ENCODE assay signal across 19 cellular contexts in the genomic region with DNA sequence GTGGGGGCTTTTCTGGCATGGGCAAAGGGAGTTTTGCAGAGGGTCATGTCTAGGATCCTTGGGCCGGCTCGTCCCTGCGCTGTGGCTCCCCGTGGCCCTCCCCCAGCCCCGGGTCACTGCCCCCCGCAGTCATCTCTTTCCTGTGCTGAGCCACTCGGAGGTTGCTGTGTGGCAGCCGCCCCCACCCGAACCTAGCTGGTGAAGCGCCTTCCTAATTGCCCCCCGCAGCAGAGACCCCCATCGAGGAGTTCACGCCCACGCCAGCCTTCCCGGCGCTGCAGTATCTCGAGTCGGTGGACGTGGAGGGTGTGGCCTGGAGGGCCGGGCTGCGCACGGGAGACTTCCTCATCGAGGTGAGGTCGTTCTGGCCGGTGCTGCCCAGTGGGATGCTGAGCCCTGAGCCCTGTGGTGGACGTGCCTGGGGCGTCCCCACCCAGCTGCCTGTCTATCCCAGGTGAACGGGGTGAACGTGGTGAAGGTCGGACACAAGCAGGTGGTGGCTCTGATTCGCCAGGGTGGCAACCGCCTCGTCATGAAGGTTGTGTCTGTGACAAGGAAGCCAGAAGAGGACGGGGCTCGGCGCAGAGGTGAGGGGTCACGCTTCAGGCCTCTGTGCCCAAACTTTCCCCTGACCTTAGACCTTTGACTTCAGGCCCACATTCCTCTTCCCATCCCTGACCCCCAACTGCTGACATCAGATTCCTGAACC. TPM values are rescaled to one million over a fixed set of nuclear protein-coding genes. Genes with fewer than 3 reads are reported as not detected.
A peak's percentile ranks its signal among the peaks of the same experiment; 100 is the strongest.
DNase-seq lines count a peak whose midpoint lies in the region; ATAC-seq, FAIRE-seq and TF ChIP-seq lines count a peak whose summit lies in the region.
"Had no signal": no experiment of that assay in that cellular context is flagged by ENCODE, and none has a peak within 500 bp of the region (broad histone marks: within the 10 kb centered on the region; RNA-seq: fewer than 3 reads in every experiment).

No MANE protein-coding gene starts in this region.

- H3K27me3 ChIP-seq in H7 (ENCODE audit: control insufficient read depth, insufficient read depth, low read length) (no peaks in the 10 kb centered on the region), K562 (ENCODE audit: control insufficient read depth in 2 of 2, insufficient read depth in 2 of 2, low read length in 2 of 2) (peaks cover 0 to 32% of the 10 kb centered on the region in 2 experiments; a peak in 2 of 5 replicates)
- H3K27me3 ChIP-seq: brain microvascular endothelial cell, esophagus muscularis mucosa, vagina had no signal

- POLR2A ChIA-PET in K562 (lab: Yijun Ruan, JAX): no interaction called here
- POLR2A ChIA-PET in activated CD4-positive, alpha-beta memory T cell treated with anti-CD3 and anti-CD28 coated beads, Interleukin-2, amount 10 ng/mL, durations not matched to agents 7 days and 5 days (lab: Charles Lee): no interaction called here

- H3K4me3 ChIP-seq in H7 (ENCODE audit: insufficient read depth, low read depth, low read length) (no peak overlapping the region), K562 (no peak overlapping the region)
- H3K4me3 ChIP-seq: esophagus muscularis mucosa, GM23248, vagina had no signal

- no peak for FAIRE-seq in K562 (lab: Jason Lieb, UNC)

- no TSS peak for BruUV-seq in K562 (replicated peaks; lab: Mats Ljungman, UMichigan)

- no peaks in the 10 kb centered on the region for H3K36me3 Mint-ChIP-seq in activated T-helper 17 cell treated with anti-CD3 and anti-CD28 coated beads, Interleukin-2, amount 50 U/mL, for 72 hours (ENCODE audit: low read depth)
- no peaks in the 10 kb centered on the region for H3K36me3 Mint-ChIP-seq in activated CD4-positive, alpha-beta memory T cell treated with anti-CD3 and anti-CD28 coated beads, Interleukin-2, amount 10 ng/mL, durations not matched to agents 7 days and 5 days (ENCODE audit: low read depth)
- H3K36me3 Mint-ChIP-seq: activated naive CD4-positive, alpha-beta T cell treated with anti-CD3 and anti-CD28 coated beads, Interleukin-2, amount 50 U/mL, for 72 hours; CD8-positive, alpha-beta memory T cell; memory B cell had no signal

- peaks cover 7% of the 10 kb centered on the region for H3K27me3 Mint-ChIP-seq in activated T-helper 17 cell treated with anti-CD3 and anti-CD28 coated beads, Interleukin-2, amount 50 U/mL, for 72 hours
- peaks cover 2% of the 10 kb centered on the region for H3K27me3 Mint-ChIP-seq in activated CD4-positive, alpha-beta memory T cell treated with anti-CD3 and anti-CD28 coated beads, Interleukin-2, amount 10 ng/mL, durations not matched to agents 7 days and 5 days
- H3K27me3 Mint-ChIP-seq: activated T-cell treated with anti-CD3 and anti-CD28 coated beads, Interleukin-2, amount 50 U/mL, for 24 hours had no signal

- WGBS in K562 (ENCODE audit: insufficient coverage, low coverage, missing lambda C conversion rate): 18% methylated on average over 16 of the region's 37 CpGs

- H3K9ac ChIP-seq in K562 (ENCODE audit: insufficient read depth in 1 of 2, low read depth in 2 of 2, low read length in 2 of 2): no peak overlapping the region; a peak in 1 of 4 replicates
- H3K9ac ChIP-seq: GM23248 had no signal

- no peak for TF ChIP-seq CTCF in K562 (IDR thresholded peaks at IDR 0.05 in 2 of 3, conservative IDR thresholded peaks at IDR 0.05 in 1 of 3; ENCODE audit: insufficient read depth in 2 of 3, low read depth in 1 of 3, low read length in 3 of 3)

- H3K4me1 Mint-ChIP-seq in activated T-helper 17 cell treated with anti-CD3 and anti-CD28 coated beads, Interleukin-2, amount 50 U/mL, for 72 hours: peaks cover 13% of the 10 kb centered on the region
- H3K4me1 Mint-ChIP-seq in activated CD4-positive, alpha-beta memory T cell treated with anti-CD3 and anti-CD28 coated beads, Interleukin-2, amount 10 ng/mL, durations not matched to agents 7 days and 5 days: peaks cover 16% of the 10 kb centered on the region
- H3K4me1 Mint-ChIP-seq: memory B cell had no signal

- no peak overlapping the region for H3K4me3 Mint-ChIP-seq in activated T-helper 17 cell treated with anti-CD3 and anti-CD28 coated beads, Interleukin-2, amount 50 U/mL, for 72 hours
- H3K4me3 Mint-ChIP-seq in activated CD4-positive, alpha-beta memory T cell treated with anti-CD3 and anti-CD28 coated beads, Interleukin-2, amount 10 ng/mL, durations not matched to agents 7 days and 5 days: no peak overlapping the region
- H3K4me3 Mint-ChIP-seq: activated T-cell treated with anti-CD3 and anti-CD28 coated beads, Interleukin-2, amount 50 U/mL, for 24 hours; CD8-positive, alpha-beta memory T cell; memory B cell had no signal

- no peak for TF ChIP-seq POLR2A in K562 (conservative IDR thresholded peaks at IDR 0.05)

- H4K20me1 ChIP-seq in K562 (replicated peaks; ENCODE audit: control insufficient read depth, insufficient read depth, low read length): no peaks in the 10 kb centered on the region

- ATAC-seq in K562 (no peak; the same call in 2 of the 3 replicates), left ventricle myocardium superior (no peak)
- ATAC-seq in activated T-helper 17 cell treated with anti-CD3 and anti-CD28 coated beads, Interleukin-2, amount 50 U/mL, for 72 hours (replicated peaks): no peak
- ATAC-seq: activated naive CD4-positive, alpha-beta T cell treated with anti-CD3 and anti-CD28 coated beads, Interleukin-2, amount 50 U/mL, for 72 hours had no signal

- peaks cover 0 to 28% of the 10 kb centered on the region in 2 experiments; a peak in 2 of 5 replicates for H3K4me1 ChIP-seq in K562 (replicated peaks in 1 of 2; ENCODE audit: control insufficient read depth in 2 of 2, insufficient read depth in 2 of 2, low read length in 2 of 2)

- no peak overlapping the region for H3K27ac ChIP-seq in K562 (ENCODE audit: extremely low read depth, low read depth, low read length)
- H3K27ac ChIP-seq: brain microvascular endothelial cell, esophagus muscularis mucosa, GM23248, vagina had no signal

- no peak for TF ChIP-seq RAD21 in K562 (CRISPR knock-in tag; conservative IDR thresholded peaks at IDR 0.05 in 1 of 2, IDR thresholded peaks at IDR 0.05 in 1 of 2)

- TF ChIP-seq EP300 in K562 (IDR thresholded peaks at IDR 0.05; ENCODE audit: low read length): no peak

- H3K9me1 ChIP-seq in K562 (ENCODE audit: control insufficient read depth, insufficient read depth, low read length): no peaks in the 10 kb centered on the region

- no peak overlapping the region for H3K27ac Mint-ChIP-seq in activated T-helper 17 cell treated with anti-CD3 and anti-CD28 coated beads, Interleukin-2, amount 50 U/mL, for 72 hours
- no peak overlapping the region for H3K27ac Mint-ChIP-seq in activated CD4-positive, alpha-beta memory T cell treated with anti-CD3 and anti-CD28 coated beads, Interleukin-2, amount 10 ng/mL, durations not matched to agents 7 days and 5 days
- H3K27ac Mint-ChIP-seq: activated naive CD4-positive, alpha-beta T cell treated with anti-CD3 and anti-CD28 coated beads, Interleukin-2, amount 50 U/mL, for 72 hours; activated T-cell treated with anti-CD3 and anti-CD28 coated beads, Interleukin-2, amount 50 U/mL, for 24 hours; memory B cell had no signal

- no peaks in the 10 kb centered on the region for H3K9me3 Mint-ChIP-seq in activated T-helper 17 cell treated with anti-CD3 and anti-CD28 coated beads, Interleukin-2, amount 50 U/mL, for 72 hours
- H3K9me3 Mint-ChIP-seq in activated CD4-positive, alpha-beta memory T cell treated with anti-CD3 and anti-CD28 coated beads, Interleukin-2, amount 10 ng/mL, durations not matched to agents 7 days and 5 days: no peaks in the 10 kb centered on the region
- H3K9me3 Mint-ChIP-seq: activated naive CD4-positive, alpha-beta T cell treated with anti-CD3 and anti-CD28 coated beads, Interleukin-2, amount 50 U/mL, for 72 hours; activated T-cell treated with anti-CD3 and anti-CD28 coated beads, Interleukin-2, amount 50 U/mL, for 24 hours; CD8-positive, alpha-beta memory T cell; memory B cell had no signal

- H2AFZ ChIP-seq in K562 (ENCODE audit: low read depth, low read length): no peak overlapping the region
- H2AFZ ChIP-seq: GM23248 had no signal

- H3K4me2 ChIP-seq in K562 (ENCODE audit: insufficient read depth, low read length): no peak overlapping the region

- in situ Hi-C loops in K562 (cut with MboI): no loop called here

- DNase-seq in H7: peak; percentile 63
- DNase-seq in K562 (ENCODE audit: extremely low read depth in 1 of 4, low spot score in 3 of 4): peak in 2 of 4 experiments; percentile 24 to 27
- peak; percentile 21 for DNase-seq in left ventricle myocardium superior
- peak in 8 of 10 donors; percentile 1 to 81 (median 16) for DNase-seq in posterior cingulate gyrus
- no peak for DNase-seq in SKM-1 treated with dmso at 0.1 percent for 144 hours (lab: John Stamatoyannopoulos, UW; ENCODE audit: unreplicated experiment)
- no peak for DNase-seq in activated CD4-positive, alpha-beta memory T cell treated with anti-CD3 and anti-CD28 coated beads, Interleukin-2, amount 10 ng/mL, durations not matched to agents 7 days and 5 days
- DNase-seq in cortex of kidney (lab: John Stamatoyannopoulos, UW): no peak
- DNase-seq: activated T-cell treated with anti-CD3 and anti-CD28 coated beads, Interleukin-2, amount 50 U/mL, for 24 hours; GM23248; stimulated activated CD4-positive, alpha-beta T cell treated with anti-CD3 and anti-CD28 coated beads, Interleukin-2, amount 100 ng/mL, for 48 hours had no signal

- no peaks in the 10 kb centered on the region for H3K79me2 ChIP-seq in K562 (ENCODE audit: control insufficient read depth, insufficient read depth, low read length)

- intact Hi-C loops in K562 (cut with micrococcal nuclease): no loop called here
- intact Hi-C loops in left ventricle myocardium superior (cut with micrococcal nuclease): no loop called here
- intact Hi-C loops in posterior cingulate gyrus (cut with DNase I): no loop called here

- no peaks in the 10 kb centered on the region for H3K9me3 ChIP-seq in K562 (replicated peaks; ENCODE audit: control insufficient read depth, insufficient read depth, low read depth, low read length)
- H3K9me3 ChIP-seq: esophagus muscularis mucosa, vagina had no signal

- H3K36me3 ChIP-seq in H7 (replicated peaks; ENCODE audit: control insufficient read depth, insufficient read depth, low read length) (no peaks in the 10 kb centered on the region), K562 (ENCODE audit: control insufficient read depth, insufficient read depth, low read length) (no peaks in the 10 kb centered on the region)
- H3K36me3 ChIP-seq: brain microvascular endothelial cell had no signal

- CTCF ChIA-PET in K562 (lab: Yijun Ruan, JAX; ENCODE audit: low intra/inter-chr PET ratio): no interaction called here
- CTCF ChIA-PET in activated CD4-positive, alpha-beta memory T cell treated with anti-CD3 and anti-CD28 coated beads, Interleukin-2, amount 10 ng/mL, durations not matched to agents 7 days and 5 days (lab: Charles Lee): no interaction called here

RNA-seq across cellular contexts. Expression of a gene that starts 32.0 kb away (rescaled TPM):
- total RNA-seq in H7 (2014; rRNA removed; shearing (Covaris generic)): 1.8 and 2.1 TPM in 2 replicates
- 0.21 and 0.37 TPM in 2 replicates for total RNA-seq in K562 (2011; cell fraction: chromatin; rRNA removed; ENCODE audit: low replicate concordance)
- 0.13 and 0.17 TPM in 2 replicates for total RNA-seq in K562 (2011; cell fraction: nucleolus; rRNA removed)
- 0.08 and 0.15 TPM in 2 replicates for total RNA-seq in K562 (2011; cell fraction: nucleoplasm; rRNA removed)
- total RNA-seq in K562 (2014; rRNA removed): 0.04 TPM in 1 of 2 replicates, not detected in the other
- not detected in 2 replicates for total RNA-seq in K562 (2014; rRNA removed; fragmentation: Illumina TruSeq; extraction: Trizol)
- not detected in 2 replicates for total RNA-seq in K562 (2015; rRNA removed; fragmentation: Illumina TruSeq; extraction: Trizol)
- total RNA-seq in K562 (2021): 0.07 and 0.13 TPM in 2 replicates
- 0.01 TPM in 2 replicates for polyA plus RNA-seq in K562 (2011; rRNA removed)
- 0.03 TPM in 2 replicates for polyA plus RNA-seq in K562 (2011; cell fraction: cytosol; rRNA removed)
- polyA plus RNA-seq in K562 (2011; cell fraction: nucleus; rRNA removed): 0.07 and 0.18 TPM in 2 replicates
- polyA plus RNA-seq in K562 (2012): 0.01 and 0.04 TPM in 2 replicates
- not detected in 2 replicates for polyA plus RNA-seq in K562 (2014; fragmentation: Illumina TruSeq; extraction: Trizol)
- not detected for polyA plus RNA-seq in K562 (2014; fragmentation: Nextera tagmentation; extraction: Ambion mirVana)
- polyA plus RNA-seq in K562 (2014; rRNA removed): 0.03 TPM in 1 of 2 replicates, not detected in the other
- polyA minus RNA-seq in K562 (2011; rRNA and poly(A)+ RNA removed): not detected in 2 replicates
- polyA minus RNA-seq in K562 (2011; cell fraction: cytosol; rRNA and poly(A)+ RNA removed): 0.10 TPM in 1 of 2 replicates, not detected in the other
- polyA minus RNA-seq in K562 (2011; cell fraction: nucleus; rRNA and poly(A)+ RNA removed): under 0.01 and 0.13 TPM in 2 replicates
- total RNA-seq in left ventricle myocardium superior: 22.9 TPM
- total RNA-seq in activated T-helper 17 cell treated with anti-CD3 and anti-CD28 coated beads, Interleukin-2, amount 50 U/mL, for 72 hours: under 1 TPM in 1 of 2 donors, not detected in 1; 0.19 TPM
- total RNA-seq in activated CD4-positive, alpha-beta memory T cell treated with anti-CD3 and anti-CD28 coated beads, Interleukin-2, amount 10 ng/mL, durations not matched to agents 7 days and 5 days: under 1 TPM in 1 of 2 experiments, not detected in 1; 0.08 TPM
- total RNA-seq: T-helper 1 cell treated with Interleukin-12 subunit alpha and Interleukin-12 subunit beta and Interleukin-4 antibody, amounts not matched to agents 30 ng/mL and 1 ng/mL, for 36 hours had no signal
- polyA plus RNA-seq: CD8-positive, alpha-beta memory T cell had no signal

RNA-seq across cellular contexts. Expression of a gene that starts 33.3 kb away (rescaled TPM):
- total RNA-seq in H7 (2014; rRNA removed; shearing (Covaris generic)): 0.07 TPM in 1 of 2 replicates, not detected in the other
- not detected in 2 replicates for total RNA-seq in K562 (2011; cell fraction: chromatin; rRNA removed; ENCODE audit: low replicate concordance)
- not detected in 2 replicates for total RNA-seq in K562 (2011; cell fraction: nucleolus; rRNA removed)
- total RNA-seq in K562 (2011; cell fraction: nucleoplasm; rRNA removed): not detected in 2 replicates
- total RNA-seq in K562 (2014; rRNA removed) (not detected in 2 replicates), K562 (2014; rRNA removed; fragmentation: Illumina TruSeq; extraction: Trizol) (not detected in 2 replicates), K562 (2015; rRNA removed; fragmentation: Illumina TruSeq; extraction: Trizol) (not detected in 2 replicates), K562 (2021) (not detected in 2 replicates), left ventricle myocardium superior (not detected)
- polyA plus RNA-seq in K562 (2011; rRNA removed) (not detected in 2 replicates), K562 (2014; fragmentation: Illumina TruSeq; extraction: Trizol) (not detected in 2 replicates), K562 (2014; fragmentation: Nextera tagmentation; extraction: Ambion mirVana) (not detected), K562 (2014; rRNA removed) (not detected in 2 replicates)
- polyA plus RNA-seq in K562 (2011; cell fraction: cytosol; rRNA removed): not detected in 2 replicates
- polyA plus RNA-seq in K562 (2011; cell fraction: nucleus; rRNA removed): not detected in 2 replicates
- not detected in 2 replicates for polyA plus RNA-seq in K562 (2012)
- polyA minus RNA-seq in K562 (2011; rRNA and poly(A)+ RNA removed): not detected in 2 replicates
- polyA minus RNA-seq in K562 (2011; cell fraction: cytosol; rRNA and poly(A)+ RNA removed): not detected in 2 replicates
- not detected in 2 replicates for polyA minus RNA-seq in K562 (2011; cell fraction: nucleus; rRNA and poly(A)+ RNA removed)
- total RNA-seq in activated T-helper 17 cell treated with anti-CD3 and anti-CD28 coated beads, Interleukin-2, amount 50 U/mL, for 72 hours: not detected
- total RNA-seq in activated CD4-positive, alpha-beta memory T cell treated with anti-CD3 and anti-CD28 coated beads, Interleukin-2, amount 10 ng/mL, durations not matched to agents 7 days and 5 days: not detected
- total RNA-seq: activated naive CD4-positive, alpha-beta T cell treated with anti-CD3 and anti-CD28 coated beads, Interleukin-2, amount 50 U/mL, for 72 hours; CD8-positive, alpha-beta memory T cell; Daoy; GM23248; T-helper 1 cell treated with Interleukin-12 subunit alpha and Interleukin-12 subunit beta and Interleukin-4 antibody, amounts not matched to agents 30 ng/mL and 1 ng/mL, for 36 hours; vagina had no signal
- polyA plus RNA-seq: CD8-positive, alpha-beta memory T cell; GM23248 had no signal

Comparison
In these comparisons a context has a peak if more than half of its experiments do, and no peak if none do; other contexts are left out.
1. DNase-seq: peak in H7 (single experiment), left ventricle myocardium superior (single experiment) and posterior cingulate gyrus (8 of 10); none in SKM-1 treated with dmso at 0.1 percent for 144 hours (single experiment), activated CD4-positive, alpha-beta memory T cell treated with anti-CD3 and anti-CD28 coated beads, Interleukin-2, amount 10 ng/mL, durations not matched to agents 7 days and 5 days (single experiment) and cortex of kidney (single experiment).